Comparison of ENCODE assay signal across 9 cellular contexts in the genomic region with DNA sequence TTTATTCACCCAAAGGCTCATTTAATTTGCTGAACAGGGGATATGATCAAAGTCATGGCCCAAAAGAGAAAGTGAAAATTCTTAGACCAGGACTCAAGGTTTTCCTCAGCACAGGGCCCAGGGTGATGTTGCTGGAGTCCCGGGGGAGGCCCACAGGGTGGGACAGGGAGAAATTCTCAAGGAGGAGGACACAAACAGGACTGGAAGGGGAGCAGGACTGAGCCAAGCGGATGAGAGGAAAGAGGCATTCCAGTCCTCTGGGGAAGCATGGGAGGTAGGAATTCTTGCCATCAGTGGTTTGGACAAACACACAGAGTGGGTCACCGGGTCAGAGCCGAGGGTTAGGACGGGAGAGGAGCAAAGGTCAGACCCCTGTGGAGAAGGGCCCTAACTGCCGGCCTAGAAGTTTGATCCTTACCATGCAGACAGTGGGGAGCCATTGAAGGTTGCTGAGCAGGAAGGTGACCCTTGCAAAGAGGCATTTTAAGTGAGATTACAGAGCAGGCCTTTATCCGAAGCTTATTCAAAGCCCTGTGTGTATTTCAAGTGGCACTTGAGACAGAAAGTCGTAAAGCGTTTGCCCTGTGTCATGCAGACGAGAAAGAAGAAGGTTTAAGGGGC.
DNase-seq lines count a peak whose midpoint lies in the region; ATAC-seq and TF ChIP-seq lines count a peak whose summit lies in the region.
"Had no signal": no experiment of that assay in that cellular context is flagged by ENCODE, and none has a peak within 500 bp of the region (broad histone marks: within the 10 kb centered on the region; RNA-seq: fewer than 3 reads in every experiment).

No MANE protein-coding gene starts in this region.

- no peak overlapping the region for H2AFZ ChIP-seq in SK-N-SH (ENCODE audit: low read depth)

- no peak overlapping the region for H3K9ac ChIP-seq in SK-N-SH

- peaks cover 3% of the 10 kb centered on the region; the same call in 1 of the 2 replicates for H4K20me1 ChIP-seq in SK-N-SH (ENCODE audit: insufficient read depth)

- no peak for TF ChIP-seq EP300 in tibial nerve (IDR thresholded peaks at IDR 0.05)
- TF ChIP-seq EP300 in SK-N-SH (IDR thresholded peaks at IDR 0.05; ENCODE audit: borderline replicate concordance in 1 of 2, low read depth in 1 of 2, low read length in 1 of 2), result no peak

- no peaks in the 10 kb centered on the region for H3K9me3 Mint-ChIP-seq in activated T-cell treated with anti-CD3 and anti-CD28 coated beads, Interleukin-2, amount 50 U/mL, for 72 hours
- H3K9me3 Mint-ChIP-seq in memory B cell, result no peaks in the 10 kb centered on the region

- TF ChIP-seq CTCF in adrenal gland (IDR thresholded peaks at IDR 0.05) (peak in 1 of 6 experiments; percentile 3), tibial nerve (IDR thresholded peaks at IDR 0.05) (no peak), SK-N-SH (IDR thresholded peaks at IDR 0.05) (no peak)

- no peak for TF ChIP-seq POLR2A in adrenal gland (IDR thresholded peaks at IDR 0.05)
- no peak for TF ChIP-seq POLR2A in tibial nerve (IDR thresholded peaks at IDR 0.05)

- WGBS in adrenal gland, 4 donors, result 57 to 64% (median 59%) methylated on average over 10 of the region's 10 CpGs
- 22 to 27% methylated on average over 10 of the region's 10 CpGs for whole genome bisulfite sequencing in tibial nerve, 2 donors
- WGBS in SK-N-SH (ENCODE audit: low lambda C conversion rate), result 92% methylated on average over 10 of the region's 10 CpGs

- H3K27ac ChIP-seq in adrenal gland (peak overlapping the region in 3 of 5 donors; percentile 97 to 99 (median 97)), tibial nerve (peak overlapping the region; percentile 90 to 100 (median 96)), SK-N-SH (ENCODE audit: low read depth in 2 of 2, low read length in 1 of 2) (no peak overlapping the region)

- ATAC-seq in activated T-cell treated with anti-CD3 and anti-CD28 coated beads, Interleukin-2, amount 50 U/mL, for 72 hours (replicated peaks in 1 of 2), result no peak
- no peak for ATAC-seq in memory B cell (ENCODE audit: low read depth)
- ATAC-seq in HG02763 (IDR thresholded peaks at IDR 0.05; ENCODE audit: unreplicated experiment), result no peak

- no peak for DNase-seq in activated T-cell treated with anti-CD3 and anti-CD28 coated beads, Interleukin-2, amount 50 U/mL, for 72 hours
- no peak for DNase-seq in activated T-cell treated with anti-CD3 and anti-CD28 coated beads, Interleukin-2, amount 50 U/mL, for 1 hour
- DNase-seq in adrenal gland (no peak), memory B cell (ENCODE audit: low spot score in 2 of 2) (no peak), tibial nerve (ENCODE audit: low spot score in 2 of 2) (no peak), dedifferentiated amniotic fluid mesenchymal stem cell (ENCODE audit: extremely low spot score) (no peak), SK-N-SH (no peak)
- DNase-seq: activated naive CD4-positive, alpha-beta T cell treated with Interleukin-2 at 50 U/mL for 16 hours had no signal

- no peaks in the 10 kb centered on the region for H3K27me3 Mint-ChIP-seq in activated T-cell treated with anti-CD3 and anti-CD28 coated beads, Interleukin-2, amount 50 U/mL, for 72 hours (ENCODE audit: low read depth)
- no peaks in the 10 kb centered on the region for H3K27me3 Mint-ChIP-seq in memory B cell

- no peaks in the 10 kb centered on the region for H3K9me3 ChIP-seq in adrenal gland (replicated peaks in 1 of 3)
- no peaks in the 10 kb centered on the region for H3K9me3 ChIP-seq in tibial nerve
- no peaks in the 10 kb centered on the region for H3K9me3 ChIP-seq in SK-N-SH

- peaks cover 2 to 7% of the 10 kb centered on the region in 2 donors for H3K36me3 Mint-ChIP-seq in activated T-cell treated with anti-CD3 and anti-CD28 coated beads, Interleukin-2, amount 50 U/mL, for 72 hours (ENCODE audit: insufficient read depth in 2 of 2)
- peaks cover 2% of the 10 kb centered on the region for H3K36me3 Mint-ChIP-seq in memory B cell

- H3K36me3 ChIP-seq in adrenal gland (replicated peaks in 1 of 2) (no peaks in the 10 kb centered on the region), tibial nerve (no peaks in the 10 kb centered on the region), SK-N-SH (replicated peaks in 1 of 2; ENCODE audit: control insufficient read depth in 1 of 2, insufficient read depth in 2 of 2, low read length in 1 of 2) (no peaks in the 10 kb centered on the region)

- peak overlapping the region; percentile 97 for H3K27ac Mint-ChIP-seq in activated T-cell treated with anti-CD3 and anti-CD28 coated beads, Interleukin-2, amount 50 U/mL, for 72 hours
- H3K27ac Mint-ChIP-seq in memory B cell, result peak overlapping the region; percentile 42

- intact Hi-C loops in adrenal gland (cut with DNase I), result no loop called here

- no peaks in the 10 kb centered on the region for H3K9me2 ChIP-seq in SK-N-SH

- peak overlapping the region; percentile 92 to 95 for H3K4me3 Mint-ChIP-seq in activated T-cell treated with anti-CD3 and anti-CD28 coated beads, Interleukin-2, amount 50 U/mL, for 72 hours
- peak overlapping the region; percentile 75 for H3K4me3 Mint-ChIP-seq in memory B cell

- H3K27me3 ChIP-seq in adrenal gland (no peaks in the 10 kb centered on the region), tibial nerve (no peaks in the 10 kb centered on the region), SK-N-SH (ENCODE audit: insufficient read depth) (no peaks in the 10 kb centered on the region)

- peaks cover 92% of the 10 kb centered on the region for H3K79me2 ChIP-seq in SK-N-SH (ENCODE audit: insufficient read depth)

- POLR2A ChIA-PET in SK-N-SH (lab: Yijun Ruan, JAX), result no interaction called here

- CTCF ChIA-PET in SK-N-SH (lab: Yijun Ruan, JAX), result interaction anchor here (3.7 kb wide), 1 partner anchor 12 kb away, joined by 18 read pairs; no protein-coding TSS in a partner anchor

- no peak for TF ChIP-seq RAD21 in SK-N-SH (IDR thresholded peaks at IDR 0.05; ENCODE audit: low read length)

- H3K4me1 Mint-ChIP-seq in activated T-cell treated with anti-CD3 and anti-CD28 coated beads, Interleukin-2, amount 50 U/mL, for 72 hours (ENCODE audit: low read depth), result peaks cover 51% of the 10 kb centered on the region
- H3K4me1 Mint-ChIP-seq in memory B cell, result peaks cover 51% of the 10 kb centered on the region

- H3F3A ChIP-seq in SK-N-SH (replicated peaks; ENCODE audit: insufficient read depth), result peaks cover 15% of the 10 kb centered on the region

- H3K4me3 ChIP-seq in adrenal gland (no peak overlapping the region), tibial nerve (no peak overlapping the region), SK-N-SH (ENCODE audit: low read depth in 2 of 2, low read length in 1 of 2) (no peak overlapping the region)

- H3K4me2 ChIP-seq in SK-N-SH, result no peak overlapping the region

- peaks cover 39 to 47% of the 10 kb centered on the region in 2 donors for H3K4me1 ChIP-seq in adrenal gland (replicated peaks in 1 of 2)
- peaks cover 8 to 64% (median 45%) of the 10 kb centered on the region in 4 donors for H3K4me1 ChIP-seq in tibial nerve
- H3K4me1 ChIP-seq in SK-N-SH (ENCODE audit: control insufficient read depth in 1 of 2, insufficient read depth in 2 of 2, low read depth in 1 of 2, low read length in 1 of 2), result peaks cover 20 to 31% of the 10 kb centered on the region in 2 experiments

TF ChIP-seq in SK-N-SH, 30 proteins besides CTCF, POLR2A, EP300 and RAD21:
- no peak for TF ChIP-seq CHD2 (IDR thresholded peaks at IDR 0.05; ENCODE audit: low read length, partially characterized antibody)
- TF ChIP-seq EZH2phosphoT487 (IDR thresholded peaks at IDR 0.05; ENCODE audit: borderline replicate concordance, low read depth), result no peak
- TF ChIP-seq POLR2AphosphoS5 (IDR thresholded peaks at IDR 0.05; ENCODE audit: low read depth, low read length), result no peak
- no peak for TF ChIP-seq IRF3 (IDR thresholded peaks at IDR 0.05; ENCODE audit: low read depth, low read length)
- no peak for TF ChIP-seq YY1 (IDR thresholded peaks at IDR 0.05; ENCODE audit: low read depth)
- TF ChIP-seq RCOR1 (IDR thresholded peaks at IDR 0.05; ENCODE audit: low read length), result no peak
- TF ChIP-seq MEF2A (IDR thresholded peaks at IDR 0.05; ENCODE audit: borderline replicate concordance, low read depth), result no peak
- no peak for TF ChIP-seq FOXM1 (IDR thresholded peaks at IDR 0.05; ENCODE audit: low read depth)
- no peak for TF ChIP-seq NFIC (IDR thresholded peaks at IDR 0.05; ENCODE audit: borderline replicate concordance)
- TF ChIP-seq, protein P1, sequence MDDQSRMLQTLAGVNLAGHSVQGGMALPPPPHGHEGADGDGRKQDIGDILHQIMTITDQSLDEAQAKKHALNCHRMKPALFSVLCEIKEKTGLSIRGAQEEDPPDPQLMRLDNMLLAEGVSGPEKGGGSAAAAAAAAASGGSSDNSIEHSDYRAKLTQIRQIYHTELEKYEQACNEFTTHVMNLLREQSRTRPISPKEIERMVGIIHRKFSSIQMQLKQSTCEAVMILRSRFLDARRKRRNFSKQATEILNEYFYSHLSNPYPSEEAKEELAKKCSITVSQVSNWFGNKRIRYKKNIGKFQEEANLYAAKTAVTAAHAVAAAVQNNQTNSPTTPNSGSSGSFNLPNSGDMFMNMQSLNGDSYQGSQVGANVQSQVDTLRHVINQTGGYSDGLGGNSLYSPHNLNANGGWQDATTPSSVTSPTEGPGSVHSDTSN (IDR thresholded peaks at IDR 0.05), result no peak
- no peak for TF ChIP-seq TCF12 (IDR thresholded peaks at IDR 0.05)
- no peak for TF ChIP-seq JUND (IDR thresholded peaks at IDR 0.05)
- TF ChIP-seq FOSL2 (IDR thresholded peaks at IDR 0.05; ENCODE audit: borderline replicate concordance, low read depth), result no peak
- TF ChIP-seq GATA2 (CRISPR knock-in tag; IDR thresholded peaks at IDR 0.05), result no peak
TF ChIP-seq in SK-N-SH: peak in this region for 0.

Comparison
In these comparisons a context has a peak if more than half of its experiments do, and no peak if none do; other contexts are left out.
1. H3K27ac ChIP-seq: peak in adrenal gland (3 of 5) and tibial nerve (4 of 4); none in SK-N-SH (0 of 2).